ENCODE assay signal across 17 cellular contexts in genomic region chr2:60488291-60488690, GRCh38.
DNase-seq lines count a peak whose midpoint lies in the region; ATAC-seq lines count a peak whose summit lies in the region.
"Had no signal": no experiment of that assay in that cellular context is flagged by ENCODE, and none has a peak within 500 bp of the region (broad histone marks: within the 10 kb centered on the region; RNA-seq: fewer than 3 reads in every experiment).

No MANE protein-coding gene starts in this region.

- no peak overlapping the region for H3K4me3 Mint-ChIP-seq in activated naive CD8-positive, alpha-beta T cell treated with anti-CD3 and anti-CD28 coated beads, Interleukin-2, amount 50 U/mL, for 24 hours
- no peak overlapping the region for H3K4me3 Mint-ChIP-seq in activated naive CD8-positive, alpha-beta T cell treated with anti-CD3 and anti-CD28 coated beads for 36 hours
- H3K4me3 Mint-ChIP-seq in stimulated activated memory B cell treated with anti-CD40 and anti-IgM and Interleukin-4, amounts not matched to agents 10 μg/mL and 1 μg/mL and 100 μg/mL, for 72 hours: peak overlapping the region; percentile 49
- H3K4me3 Mint-ChIP-seq: natural killer cell treated with Interleukin-12 subunit alpha and Interleukin-12 subunit beta and Interleukin-15 and Interleukin-18, amount 100 ng/mL, for 72 hours had no signal

- H3K4me1 Mint-ChIP-seq in activated naive CD8-positive, alpha-beta T cell treated with anti-CD3 and anti-CD28 coated beads, Interleukin-2, amount 50 U/mL, for 24 hours: peaks cover 22% of the 10 kb centered on the region
- peaks cover 2% of the 10 kb centered on the region for H3K4me1 Mint-ChIP-seq in activated naive CD8-positive, alpha-beta T cell treated with anti-CD3 and anti-CD28 coated beads for 36 hours
- peaks cover 90% of the 10 kb centered on the region for H3K4me1 Mint-ChIP-seq in stimulated activated memory B cell treated with anti-CD40 and anti-IgM and Interleukin-4, amounts not matched to agents 10 μg/mL and 1 μg/mL and 100 μg/mL, for 72 hours

- H3K9me3 Mint-ChIP-seq in activated naive CD8-positive, alpha-beta T cell treated with anti-CD3 and anti-CD28 coated beads, Interleukin-2, amount 50 U/mL, for 24 hours: no peaks in the 10 kb centered on the region
- H3K9me3 Mint-ChIP-seq in activated naive CD8-positive, alpha-beta T cell treated with anti-CD3 and anti-CD28 coated beads for 36 hours: no peaks in the 10 kb centered on the region
- no peaks in the 10 kb centered on the region for H3K9me3 Mint-ChIP-seq in stimulated activated memory B cell treated with anti-CD40 and anti-IgM and Interleukin-4, amounts not matched to agents 10 μg/mL and 1 μg/mL and 100 μg/mL, for 72 hours
- H3K9me3 Mint-ChIP-seq: natural killer cell treated with Interleukin-12 subunit alpha and Interleukin-12 subunit beta and Interleukin-15 and Interleukin-18, amount 100 ng/mL, for 72 hours had no signal

- H3K27me3 Mint-ChIP-seq in activated naive CD8-positive, alpha-beta T cell treated with anti-CD3 and anti-CD28 coated beads, Interleukin-2, amount 50 U/mL, for 24 hours: peaks cover 5% of the 10 kb centered on the region
- H3K27me3 Mint-ChIP-seq in activated naive CD8-positive, alpha-beta T cell treated with anti-CD3 and anti-CD28 coated beads for 36 hours: peaks cover 11% of the 10 kb centered on the region
- no peaks in the 10 kb centered on the region for H3K27me3 Mint-ChIP-seq in stimulated activated memory B cell treated with anti-CD40 and anti-IgM and Interleukin-4, amounts not matched to agents 10 μg/mL and 1 μg/mL and 100 μg/mL, for 72 hours

- intact Hi-C loops in left colon (cut with DNase I, micrococcal nuclease): no loop called here

- no peak for ATAC-seq in activated naive CD8-positive, alpha-beta T cell treated with anti-CD3 and anti-CD28 coated beads, Interleukin-2, amount 50 U/mL, for 24 hours
- ATAC-seq in HG02571 (IDR thresholded peaks at IDR 0.05; ENCODE audit: unreplicated experiment) (peak; percentile 57), HG03342 (IDR thresholded peaks at IDR 0.05; ENCODE audit: unreplicated experiment) (peak; percentile 66), left colon (no peak)
- ATAC-seq in stimulated activated memory B cell treated with anti-CD40 and anti-IgM and Interleukin-4, amounts not matched to agents 10 μg/mL and 1 μg/mL and 100 μg/mL, for 72 hours: peak; percentile 51
- ATAC-seq: gastrocnemius medialis; natural killer cell treated with Interleukin-12 subunit alpha and Interleukin-12 subunit beta and Interleukin-15 and Interleukin-18, amount 100 ng/mL, for 72 hours; SK-N-SH treated with all-trans-retinoic acid at 6 μM for 48 hours had no signal

- H3K27ac Mint-ChIP-seq in activated naive CD8-positive, alpha-beta T cell treated with anti-CD3 and anti-CD28 coated beads, Interleukin-2, amount 50 U/mL, for 24 hours: peak overlapping the region; percentile 65
- no peak overlapping the region for H3K27ac Mint-ChIP-seq in activated naive CD8-positive, alpha-beta T cell treated with anti-CD3 and anti-CD28 coated beads for 36 hours
- peak overlapping the region; percentile 88 for H3K27ac Mint-ChIP-seq in stimulated activated memory B cell treated with anti-CD40 and anti-IgM and Interleukin-4, amounts not matched to agents 10 μg/mL and 1 μg/mL and 100 μg/mL, for 72 hours
- H3K27ac Mint-ChIP-seq: natural killer cell treated with Interleukin-12 subunit alpha and Interleukin-12 subunit beta and Interleukin-15 and Interleukin-18, amount 100 ng/mL, for 72 hours had no signal

- DNase-seq in activated naive CD8-positive, alpha-beta T cell treated with anti-CD3 and anti-CD28 coated beads, Interleukin-2, amount 50 U/mL, for 24 hours: no peak
- DNase-seq in activated naive CD8-positive, alpha-beta T cell treated with anti-CD3 and anti-CD28 coated beads for 36 hours: no peak
- no peak for DNase-seq in stimulated activated CD4-positive, alpha-beta T cell treated with anti-CD3 and anti-CD28 coated beads, Interleukin-2, amount 100 ng/mL, for 48 hours
- no peak for DNase-seq in NOMO-1 treated with dmso at 0.1 percent for 144 hours (lab: John Stamatoyannopoulos, UW; ENCODE audit: unreplicated experiment)
- DNase-seq in left colon: no peak
- DNase-seq: activated CD4-positive, CD25-positive, alpha-beta regulatory T cell; aorta; gastrocnemius medialis; KBM-7; NCI-H187 treated with DMSO at 0.1 percent for 48 hours; NK-92 treated with Interleukin-12 subunit alpha and Interleukin-12 subunit beta, amount 100 ng/mL, for 24 hours; upper lobe of left lung had no signal

- no peaks in the 10 kb centered on the region for H3K36me3 Mint-ChIP-seq in activated naive CD8-positive, alpha-beta T cell treated with anti-CD3 and anti-CD28 coated beads, Interleukin-2, amount 50 U/mL, for 24 hours (ENCODE audit: low read depth)
- H3K36me3 Mint-ChIP-seq in activated naive CD8-positive, alpha-beta T cell treated with anti-CD3 and anti-CD28 coated beads for 36 hours: no peaks in the 10 kb centered on the region
- H3K36me3 Mint-ChIP-seq in stimulated activated memory B cell treated with anti-CD40 and anti-IgM and Interleukin-4, amounts not matched to agents 10 μg/mL and 1 μg/mL and 100 μg/mL, for 72 hours: peaks cover 41% of the 10 kb centered on the region
- H3K36me3 Mint-ChIP-seq: natural killer cell treated with Interleukin-12 subunit alpha and Interleukin-12 subunit beta and Interleukin-15 and Interleukin-18, amount 100 ng/mL, for 72 hours had no signal

Comparison
In these comparisons a context has a peak if more than half of its experiments do, and no peak if none do; other contexts are left out.
1. ATAC-seq: peak in HG02571 (single experiment), HG03342 (single experiment) and stimulated activated memory B cell treated with anti-CD40 and anti-IgM and Interleukin-4, amounts not matched to agents 10 μg/mL and 1 μg/mL and 100 μg/mL, for 72 hours (single experiment); none in activated naive CD8-positive, alpha-beta T cell treated with anti-CD3 and anti-CD28 coated beads, Interleukin-2, amount 50 U/mL, for 24 hours (single experiment) and left colon (single experiment).